In the genomic region with DNA sequence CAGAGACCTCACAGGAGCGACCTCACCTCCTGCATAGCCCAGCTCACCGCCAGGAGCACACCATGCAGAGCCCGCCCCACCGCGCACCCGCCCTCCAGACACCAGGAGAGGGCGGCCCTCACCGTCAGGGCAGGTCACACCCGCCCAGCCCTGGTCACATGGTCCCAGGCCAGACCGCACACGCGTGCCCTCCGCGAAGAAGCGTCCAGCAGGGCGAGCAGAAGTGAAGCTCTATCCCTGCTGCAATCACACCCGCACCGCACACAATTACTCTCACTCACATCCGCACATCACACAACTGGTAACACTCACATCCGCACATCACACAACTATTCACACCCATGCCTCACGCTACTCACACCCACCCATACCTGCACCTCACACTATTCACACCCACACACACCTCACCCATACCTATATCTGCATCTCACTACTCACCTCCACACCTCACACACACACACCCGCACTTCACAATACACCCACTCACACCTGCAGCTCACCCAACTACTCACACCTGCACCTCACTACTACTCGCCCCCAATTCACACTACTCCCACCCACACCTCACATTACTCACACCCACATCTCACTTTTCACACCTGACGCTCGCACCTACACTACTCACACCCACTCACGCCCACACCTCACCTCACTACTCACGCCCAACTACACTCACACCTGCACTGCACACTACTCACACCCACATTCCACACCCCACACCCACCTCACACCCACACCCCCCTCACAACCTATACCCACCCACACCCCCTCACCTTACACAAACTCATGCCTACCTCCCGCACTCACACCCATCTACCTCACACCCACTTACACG, we compare ENCODE assay signal across 1 cellular context.
TF ChIP-seq lines count a peak whose summit lies in the region.

No MANE protein-coding gene starts in this region.

TF ChIP-seq in GM23338, 12 proteins besides CTCF, POLR2A, EP300 and RAD21 (continued from another document):
- TF ChIP-seq, protein P1, sequence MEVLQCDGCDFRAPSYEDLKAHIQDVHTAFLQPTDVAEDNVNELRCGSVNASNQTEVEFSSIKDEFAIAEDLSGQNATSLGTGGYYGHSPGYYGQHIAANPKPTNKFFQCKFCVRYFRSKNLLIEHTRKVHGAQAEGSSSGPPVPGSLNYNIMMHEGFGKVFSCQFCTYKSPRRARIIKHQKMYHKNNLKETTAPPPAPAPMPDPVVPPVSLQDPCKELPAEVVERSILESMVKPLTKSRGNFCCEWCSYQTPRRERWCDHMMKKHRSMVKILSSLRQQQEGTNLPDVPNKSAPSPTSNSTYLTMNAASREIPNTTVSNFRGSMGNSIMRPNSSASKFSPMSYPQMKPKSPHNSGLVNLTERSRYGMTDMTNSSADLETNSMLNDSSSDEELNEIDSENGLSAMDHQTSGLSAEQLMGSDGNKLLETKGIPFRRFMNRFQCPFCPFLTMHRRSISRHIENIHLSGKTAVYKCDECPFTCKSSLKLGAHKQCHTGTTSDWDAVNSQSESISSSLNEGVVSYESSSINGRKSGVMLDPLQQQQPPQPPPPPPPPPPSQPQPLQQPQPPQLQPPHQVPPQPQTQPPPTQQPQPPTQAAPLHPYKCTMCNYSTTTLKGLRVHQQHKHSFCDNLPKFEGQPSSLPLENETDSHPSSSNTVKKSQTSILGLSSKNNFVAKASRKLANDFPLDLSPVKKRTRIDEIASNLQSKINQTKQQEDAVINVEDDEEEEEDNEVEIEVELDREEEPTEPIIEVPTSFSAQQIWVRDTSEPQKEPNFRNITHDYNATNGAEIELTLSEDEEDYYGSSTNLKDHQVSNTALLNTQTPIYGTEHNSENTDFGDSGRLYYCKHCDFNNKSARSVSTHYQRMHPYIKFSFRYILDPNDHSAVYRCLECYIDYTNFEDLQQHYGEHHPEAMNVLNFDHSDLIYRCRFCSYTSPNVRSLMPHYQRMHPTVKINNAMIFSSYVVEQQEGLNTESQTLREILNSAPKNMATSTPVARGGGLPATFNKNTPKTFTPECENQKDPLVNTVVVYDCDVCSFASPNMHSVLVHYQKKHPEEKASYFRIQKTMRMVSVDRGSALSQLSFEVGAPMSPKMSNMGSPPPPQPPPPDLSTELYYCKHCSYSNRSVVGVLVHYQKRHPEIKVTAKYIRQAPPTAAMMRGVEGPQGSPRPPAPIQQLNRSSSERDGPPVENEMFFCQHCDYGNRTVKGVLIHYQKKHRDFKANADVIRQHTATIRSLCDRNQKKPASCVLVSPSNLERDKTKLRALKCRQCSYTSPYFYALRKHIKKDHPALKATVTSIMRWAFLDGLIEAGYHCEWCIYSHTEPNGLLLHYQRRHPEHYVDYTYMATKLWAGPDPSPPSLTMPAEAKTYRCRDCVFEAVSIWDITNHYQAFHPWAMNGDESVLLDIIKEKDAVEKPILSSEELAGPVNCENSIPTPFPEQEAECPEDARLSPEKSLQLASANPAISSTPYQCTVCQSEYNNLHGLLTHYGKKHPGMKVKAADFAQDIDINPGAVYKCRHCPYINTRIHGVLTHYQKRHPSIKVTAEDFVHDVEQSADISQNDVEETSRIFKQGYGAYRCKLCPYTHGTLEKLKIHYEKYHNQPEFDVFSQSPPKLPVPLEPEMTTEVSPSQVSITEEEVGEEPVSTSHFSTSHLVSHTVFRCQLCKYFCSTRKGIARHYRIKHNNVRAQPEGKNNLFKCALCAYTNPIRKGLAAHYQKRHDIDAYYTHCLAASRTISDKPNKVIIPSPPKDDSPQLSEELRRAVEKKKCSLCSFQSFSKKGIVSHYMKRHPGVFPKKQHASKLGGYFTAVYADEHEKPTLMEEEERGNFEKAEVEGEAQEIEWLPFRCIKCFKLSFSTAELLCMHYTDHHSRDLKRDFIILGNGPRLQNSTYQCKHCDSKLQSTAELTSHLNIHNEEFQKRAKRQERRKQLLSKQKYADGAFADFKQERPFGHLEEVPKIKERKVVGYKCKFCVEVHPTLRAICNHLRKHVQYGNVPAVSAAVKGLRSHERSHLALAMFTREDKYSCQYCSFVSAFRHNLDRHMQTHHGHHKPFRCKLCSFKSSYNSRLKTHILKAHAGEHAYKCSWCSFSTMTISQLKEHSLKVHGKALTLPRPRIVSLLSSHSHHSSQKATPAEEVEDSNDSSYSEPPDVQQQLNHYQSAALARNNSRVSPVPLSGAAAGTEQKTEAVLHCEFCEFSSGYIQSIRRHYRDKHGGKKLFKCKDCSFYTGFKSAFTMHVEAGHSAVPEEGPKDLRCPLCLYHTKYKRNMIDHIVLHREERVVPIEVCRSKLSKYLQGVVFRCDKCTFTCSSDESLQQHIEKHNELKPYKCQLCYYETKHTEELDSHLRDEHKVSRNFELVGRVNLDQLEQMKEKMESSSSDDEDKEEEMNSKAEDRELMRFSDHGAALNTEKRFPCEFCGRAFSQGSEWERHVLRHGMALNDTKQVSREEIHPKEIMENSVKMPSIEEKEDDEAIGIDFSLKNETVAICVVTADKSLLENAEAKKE (CRISPR knock-in tag; IDR thresholded peaks at IDR 0.05) = no peak
- TF ChIP-seq, protein P2, sequence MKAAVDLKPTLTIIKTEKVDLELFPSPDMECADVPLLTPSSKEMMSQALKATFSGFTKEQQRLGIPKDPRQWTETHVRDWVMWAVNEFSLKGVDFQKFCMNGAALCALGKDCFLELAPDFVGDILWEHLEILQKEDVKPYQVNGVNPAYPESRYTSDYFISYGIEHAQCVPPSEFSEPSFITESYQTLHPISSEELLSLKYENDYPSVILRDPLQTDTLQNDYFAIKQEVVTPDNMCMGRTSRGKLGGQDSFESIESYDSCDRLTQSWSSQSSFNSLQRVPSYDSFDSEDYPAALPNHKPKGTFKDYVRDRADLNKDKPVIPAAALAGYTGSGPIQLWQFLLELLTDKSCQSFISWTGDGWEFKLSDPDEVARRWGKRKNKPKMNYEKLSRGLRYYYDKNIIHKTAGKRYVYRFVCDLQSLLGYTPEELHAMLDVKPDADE (IDR thresholded peaks at IDR 0.05) = no peak
- TF ChIP-seq ZNF114 (CRISPR knock-in tag; IDR thresholded peaks at IDR 0.05) (no peak), EZH2 (IDR thresholded peaks at IDR 0.05; ENCODE audit: low read depth, unreplicated experiment) (no peak), CREB1 (CRISPR knock-in tag; IDR thresholded peaks at IDR 0.05; ENCODE audit: low read depth) (no peak), STAT1 (IDR thresholded peaks at IDR 0.05; ENCODE audit: unreplicated experiment) (no peak), JUNB (IDR thresholded peaks at IDR 0.05; ENCODE audit: unreplicated experiment) (no peak)
- TF ChIP-seq, protein P3, sequence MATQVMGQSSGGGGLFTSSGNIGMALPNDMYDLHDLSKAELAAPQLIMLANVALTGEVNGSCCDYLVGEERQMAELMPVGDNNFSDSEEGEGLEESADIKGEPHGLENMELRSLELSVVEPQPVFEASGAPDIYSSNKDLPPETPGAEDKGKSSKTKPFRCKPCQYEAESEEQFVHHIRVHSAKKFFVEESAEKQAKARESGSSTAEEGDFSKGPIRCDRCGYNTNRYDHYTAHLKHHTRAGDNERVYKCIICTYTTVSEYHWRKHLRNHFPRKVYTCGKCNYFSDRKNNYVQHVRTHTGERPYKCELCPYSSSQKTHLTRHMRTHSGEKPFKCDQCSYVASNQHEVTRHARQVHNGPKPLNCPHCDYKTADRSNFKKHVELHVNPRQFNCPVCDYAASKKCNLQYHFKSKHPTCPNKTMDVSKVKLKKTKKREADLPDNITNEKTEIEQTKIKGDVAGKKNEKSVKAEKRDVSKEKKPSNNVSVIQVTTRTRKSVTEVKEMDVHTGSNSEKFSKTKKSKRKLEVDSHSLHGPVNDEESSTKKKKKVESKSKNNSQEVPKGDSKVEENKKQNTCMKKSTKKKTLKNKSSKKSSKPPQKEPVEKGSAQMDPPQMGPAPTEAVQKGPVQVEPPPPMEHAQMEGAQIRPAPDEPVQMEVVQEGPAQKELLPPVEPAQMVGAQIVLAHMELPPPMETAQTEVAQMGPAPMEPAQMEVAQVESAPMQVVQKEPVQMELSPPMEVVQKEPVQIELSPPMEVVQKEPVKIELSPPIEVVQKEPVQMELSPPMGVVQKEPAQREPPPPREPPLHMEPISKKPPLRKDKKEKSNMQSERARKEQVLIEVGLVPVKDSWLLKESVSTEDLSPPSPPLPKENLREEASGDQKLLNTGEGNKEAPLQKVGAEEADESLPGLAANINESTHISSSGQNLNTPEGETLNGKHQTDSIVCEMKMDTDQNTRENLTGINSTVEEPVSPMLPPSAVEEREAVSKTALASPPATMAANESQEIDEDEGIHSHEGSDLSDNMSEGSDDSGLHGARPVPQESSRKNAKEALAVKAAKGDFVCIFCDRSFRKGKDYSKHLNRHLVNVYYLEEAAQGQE (IDR thresholded peaks at IDR 0.05; ENCODE audit: unreplicated experiment) = no peak
